ENCODE assay signal across 1 cellular context in the genomic region with DNA sequence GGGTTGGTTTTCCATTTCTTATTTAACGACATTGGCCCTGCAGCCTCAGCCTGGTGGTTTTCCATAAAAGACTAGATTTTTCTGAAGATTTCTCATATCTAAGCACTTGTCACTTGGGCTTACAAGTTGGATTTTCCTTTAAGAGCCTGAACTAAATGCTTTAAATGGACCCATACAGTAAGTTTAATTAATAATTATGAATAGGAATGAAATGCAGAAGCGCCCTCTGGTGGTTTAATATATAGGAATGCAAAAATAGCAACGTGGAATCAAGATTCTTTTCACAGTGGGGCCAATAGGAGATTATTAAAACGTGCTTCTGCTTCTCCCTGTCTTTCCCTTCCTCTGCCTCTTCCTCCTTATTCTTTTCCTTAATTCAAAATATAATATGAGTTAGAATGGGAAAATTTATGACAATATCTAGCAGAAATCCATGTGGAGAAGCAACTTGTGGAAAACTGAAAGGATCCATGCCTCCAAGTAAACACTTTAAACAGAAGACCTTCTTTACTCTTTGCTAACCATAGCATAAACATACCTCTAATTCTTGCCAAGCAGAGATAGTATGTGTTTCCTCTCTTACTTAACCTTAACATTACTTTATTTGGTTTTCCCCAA.
TF ChIP-seq lines count a peak whose summit lies in the region.

No MANE protein-coding gene starts in this region.

TF ChIP-seq in GM23338, 12 proteins besides CTCF, POLR2A, EP300 and RAD21 (continued from another document):
- TF ChIP-seq, protein P1, sequence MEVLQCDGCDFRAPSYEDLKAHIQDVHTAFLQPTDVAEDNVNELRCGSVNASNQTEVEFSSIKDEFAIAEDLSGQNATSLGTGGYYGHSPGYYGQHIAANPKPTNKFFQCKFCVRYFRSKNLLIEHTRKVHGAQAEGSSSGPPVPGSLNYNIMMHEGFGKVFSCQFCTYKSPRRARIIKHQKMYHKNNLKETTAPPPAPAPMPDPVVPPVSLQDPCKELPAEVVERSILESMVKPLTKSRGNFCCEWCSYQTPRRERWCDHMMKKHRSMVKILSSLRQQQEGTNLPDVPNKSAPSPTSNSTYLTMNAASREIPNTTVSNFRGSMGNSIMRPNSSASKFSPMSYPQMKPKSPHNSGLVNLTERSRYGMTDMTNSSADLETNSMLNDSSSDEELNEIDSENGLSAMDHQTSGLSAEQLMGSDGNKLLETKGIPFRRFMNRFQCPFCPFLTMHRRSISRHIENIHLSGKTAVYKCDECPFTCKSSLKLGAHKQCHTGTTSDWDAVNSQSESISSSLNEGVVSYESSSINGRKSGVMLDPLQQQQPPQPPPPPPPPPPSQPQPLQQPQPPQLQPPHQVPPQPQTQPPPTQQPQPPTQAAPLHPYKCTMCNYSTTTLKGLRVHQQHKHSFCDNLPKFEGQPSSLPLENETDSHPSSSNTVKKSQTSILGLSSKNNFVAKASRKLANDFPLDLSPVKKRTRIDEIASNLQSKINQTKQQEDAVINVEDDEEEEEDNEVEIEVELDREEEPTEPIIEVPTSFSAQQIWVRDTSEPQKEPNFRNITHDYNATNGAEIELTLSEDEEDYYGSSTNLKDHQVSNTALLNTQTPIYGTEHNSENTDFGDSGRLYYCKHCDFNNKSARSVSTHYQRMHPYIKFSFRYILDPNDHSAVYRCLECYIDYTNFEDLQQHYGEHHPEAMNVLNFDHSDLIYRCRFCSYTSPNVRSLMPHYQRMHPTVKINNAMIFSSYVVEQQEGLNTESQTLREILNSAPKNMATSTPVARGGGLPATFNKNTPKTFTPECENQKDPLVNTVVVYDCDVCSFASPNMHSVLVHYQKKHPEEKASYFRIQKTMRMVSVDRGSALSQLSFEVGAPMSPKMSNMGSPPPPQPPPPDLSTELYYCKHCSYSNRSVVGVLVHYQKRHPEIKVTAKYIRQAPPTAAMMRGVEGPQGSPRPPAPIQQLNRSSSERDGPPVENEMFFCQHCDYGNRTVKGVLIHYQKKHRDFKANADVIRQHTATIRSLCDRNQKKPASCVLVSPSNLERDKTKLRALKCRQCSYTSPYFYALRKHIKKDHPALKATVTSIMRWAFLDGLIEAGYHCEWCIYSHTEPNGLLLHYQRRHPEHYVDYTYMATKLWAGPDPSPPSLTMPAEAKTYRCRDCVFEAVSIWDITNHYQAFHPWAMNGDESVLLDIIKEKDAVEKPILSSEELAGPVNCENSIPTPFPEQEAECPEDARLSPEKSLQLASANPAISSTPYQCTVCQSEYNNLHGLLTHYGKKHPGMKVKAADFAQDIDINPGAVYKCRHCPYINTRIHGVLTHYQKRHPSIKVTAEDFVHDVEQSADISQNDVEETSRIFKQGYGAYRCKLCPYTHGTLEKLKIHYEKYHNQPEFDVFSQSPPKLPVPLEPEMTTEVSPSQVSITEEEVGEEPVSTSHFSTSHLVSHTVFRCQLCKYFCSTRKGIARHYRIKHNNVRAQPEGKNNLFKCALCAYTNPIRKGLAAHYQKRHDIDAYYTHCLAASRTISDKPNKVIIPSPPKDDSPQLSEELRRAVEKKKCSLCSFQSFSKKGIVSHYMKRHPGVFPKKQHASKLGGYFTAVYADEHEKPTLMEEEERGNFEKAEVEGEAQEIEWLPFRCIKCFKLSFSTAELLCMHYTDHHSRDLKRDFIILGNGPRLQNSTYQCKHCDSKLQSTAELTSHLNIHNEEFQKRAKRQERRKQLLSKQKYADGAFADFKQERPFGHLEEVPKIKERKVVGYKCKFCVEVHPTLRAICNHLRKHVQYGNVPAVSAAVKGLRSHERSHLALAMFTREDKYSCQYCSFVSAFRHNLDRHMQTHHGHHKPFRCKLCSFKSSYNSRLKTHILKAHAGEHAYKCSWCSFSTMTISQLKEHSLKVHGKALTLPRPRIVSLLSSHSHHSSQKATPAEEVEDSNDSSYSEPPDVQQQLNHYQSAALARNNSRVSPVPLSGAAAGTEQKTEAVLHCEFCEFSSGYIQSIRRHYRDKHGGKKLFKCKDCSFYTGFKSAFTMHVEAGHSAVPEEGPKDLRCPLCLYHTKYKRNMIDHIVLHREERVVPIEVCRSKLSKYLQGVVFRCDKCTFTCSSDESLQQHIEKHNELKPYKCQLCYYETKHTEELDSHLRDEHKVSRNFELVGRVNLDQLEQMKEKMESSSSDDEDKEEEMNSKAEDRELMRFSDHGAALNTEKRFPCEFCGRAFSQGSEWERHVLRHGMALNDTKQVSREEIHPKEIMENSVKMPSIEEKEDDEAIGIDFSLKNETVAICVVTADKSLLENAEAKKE (CRISPR knock-in tag; IDR thresholded peaks at IDR 0.05), result no peak
- no peak for TF ChIP-seq ZNF114 (CRISPR knock-in tag; IDR thresholded peaks at IDR 0.05)
- TF ChIP-seq NANOG (IDR thresholded peaks at IDR 0.05; ENCODE audit: borderline replicate concordance), result no peak
